Comparison of ENCODE assay signal across 10 cellular contexts in the genomic region with DNA sequence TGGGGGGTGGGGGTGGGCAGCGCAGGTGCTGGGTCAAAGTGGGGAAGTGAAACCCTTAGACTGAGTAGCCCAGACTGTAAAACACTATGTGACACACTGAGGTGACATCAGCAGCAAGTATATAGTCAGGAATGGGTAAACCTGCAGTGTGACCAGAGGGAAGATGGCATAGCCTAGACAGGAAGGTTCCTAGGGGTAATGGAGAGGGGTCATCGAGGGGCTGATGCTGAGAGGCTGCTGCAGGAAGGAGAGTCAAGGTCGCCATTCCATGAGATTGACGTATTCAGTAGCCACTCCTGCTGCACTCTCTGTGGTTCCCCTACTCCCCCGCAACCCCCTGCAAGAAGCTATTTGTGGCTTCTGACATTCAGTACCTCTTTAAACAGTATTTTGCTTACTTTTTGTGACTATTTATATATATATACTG.
DNase-seq lines count a peak whose midpoint lies in the region; ATAC-seq and TF ChIP-seq lines count a peak whose summit lies in the region.
"Had no signal": no experiment of that assay in that cellular context is flagged by ENCODE, and none has a peak within 500 bp of the region (broad histone marks: within the 10 kb centered on the region; RNA-seq: fewer than 3 reads in every experiment).

No MANE protein-coding gene starts in this region.

- no peak overlapping the region for H3K27ac Mint-ChIP-seq in stimulated activated naive B cell treated with anti-CD40 and anti-IgM and Interleukin-4, amounts not matched to agents 10 μg/mL and 1 μg/mL and 100 μg/mL, for 72 hours
- no peak overlapping the region; a peak in 1 of 7 replicates for H3K27ac Mint-ChIP-seq in H9

- no peaks in the 10 kb centered on the region for H3K4me1 Mint-ChIP-seq in stimulated activated naive B cell treated with anti-CD40 and anti-IgM and Interleukin-4, amounts not matched to agents 10 μg/mL and 1 μg/mL and 100 μg/mL, for 72 hours
- H3K4me1 Mint-ChIP-seq in H9: peaks cover 0 to 2% of the 10 kb centered on the region in 2 experiments; a peak in 2 of 4 replicates

- H3K4me1 ChIP-seq in H9 (ENCODE audit: insufficient read depth, low read length): no peaks in the 10 kb centered on the region; the same call in 1 of the 2 replicates
- H3K4me1 ChIP-seq: transverse colon had no signal

- no peak overlapping the region for H2BK5ac ChIP-seq in H9 (ENCODE audit: insufficient read length, low read length)

- H3K9ac ChIP-seq in H9 (ENCODE audit: extremely low read depth, insufficient read length, low read length): no peak overlapping the region

- no peak for TF ChIP-seq CTCF in H9 (conservative IDR thresholded peaks at IDR 0.05)

- no peak overlapping the region for H3K18ac ChIP-seq in H9 (ENCODE audit: insufficient read length, low read depth, low read length)

- H3K4ac ChIP-seq in H9 (ENCODE audit: low read depth, low read length): no peak overlapping the region

- no peak overlapping the region for H3K4me3 Mint-ChIP-seq in stimulated activated naive B cell treated with anti-CD40 and anti-IgM and Interleukin-4, amounts not matched to agents 10 μg/mL and 1 μg/mL and 100 μg/mL, for 72 hours
- no peak overlapping the region for H3K4me3 Mint-ChIP-seq in H9

- H3K27me3 Mint-ChIP-seq in stimulated activated naive B cell treated with anti-CD40 and anti-IgM and Interleukin-4, amounts not matched to agents 10 μg/mL and 1 μg/mL and 100 μg/mL, for 72 hours: no peaks in the 10 kb centered on the region
- H3K27me3 Mint-ChIP-seq in H9 (ENCODE audit: low read depth): no peaks in the 10 kb centered on the region

- no peaks in the 10 kb centered on the region for H4K20me1 ChIP-seq in H9 (ENCODE audit: control insufficient read depth, insufficient read depth, insufficient read length)

- no peak for DNase-seq in stimulated activated naive B cell treated with anti-CD40 and anti-IgM and Interleukin-4, amounts not matched to agents 10 μg/mL and 1 μg/mL and 100 μg/mL, for 72 hours
- DNase-seq in A172 (ENCODE audit: low spot score) (no peak), H9 (no peak), SHP77 treated with DMSO at 0.1 percent for 48 hours (lab: John Stamatoyannopoulos, UW) (no peak)
- DNase-seq: NCI-H1417 treated with DMSO at 0.1 percent for 48 hours, transverse colon had no signal

- no peaks in the 10 kb centered on the region for H3K36me3 Mint-ChIP-seq in stimulated activated naive B cell treated with anti-CD40 and anti-IgM and Interleukin-4, amounts not matched to agents 10 μg/mL and 1 μg/mL and 100 μg/mL, for 72 hours
- H3K36me3 Mint-ChIP-seq in H9 (ENCODE audit: insufficient read depth in 1 of 3, low read depth in 3 of 3): no peaks in the 10 kb centered on the region

- no peaks in the 10 kb centered on the region for H3K9me3 ChIP-seq in H9 (ENCODE audit: control insufficient read depth, low read depth, low read length)
- H3K9me3 ChIP-seq: transverse colon had no signal

- H2AFZ ChIP-seq in H9 (ENCODE audit: low read length): no peak overlapping the region

- no peak overlapping the region for H3K23ac ChIP-seq in H9 (ENCODE audit: insufficient read length, low read depth, low read length)

- no peaks in the 10 kb centered on the region for H3K9me3 Mint-ChIP-seq in stimulated activated naive B cell treated with anti-CD40 and anti-IgM and Interleukin-4, amounts not matched to agents 10 μg/mL and 1 μg/mL and 100 μg/mL, for 72 hours
- no peaks in the 10 kb centered on the region for H3K9me3 Mint-ChIP-seq in H9

- no peak overlapping the region for H2BK120ac ChIP-seq in H9 (ENCODE audit: low read depth, low read length, poor library complexity, severe bottlenecking)

- no peak overlapping the region for H3T11ph ChIP-seq in H9 (ENCODE audit: low read length)

- H3K79me2 ChIP-seq in H9 (ENCODE audit: insufficient read depth, low read length): no peaks in the 10 kb centered on the region

- H3K4me2 ChIP-seq in H9 (ENCODE audit: insufficient read depth, insufficient read length, low read length): no peak overlapping the region

- H3K23me2 ChIP-seq in H9 (ENCODE audit: insufficient read length, low read depth, low read length, poor library complexity, severe bottlenecking): no peaks in the 10 kb centered on the region

- H2BK15ac ChIP-seq in H9 (ENCODE audit: low read depth, low read length): no peak overlapping the region

- H3K27me3 ChIP-seq in H9 (ENCODE audit: insufficient read depth, low read length): no peaks in the 10 kb centered on the region
- H3K27me3 ChIP-seq: transverse colon had no signal

- peak; percentile 97 for ATAC-seq in GM19025 (IDR thresholded peaks at IDR 0.05; ENCODE audit: low read depth, unreplicated experiment)
- peak; percentile 94 for ATAC-seq in GM21786 (IDR thresholded peaks at IDR 0.05; ENCODE audit: unreplicated experiment)
- ATAC-seq in HG03175 (IDR thresholded peaks at IDR 0.05; ENCODE audit: unreplicated experiment): peak; percentile 97
- ATAC-seq in stimulated activated naive B cell treated with anti-CD40 and anti-IgM and Interleukin-4, amounts not matched to agents 10 μg/mL and 1 μg/mL and 100 μg/mL, for 72 hours (replicated peaks): peak; percentile 21 to 36
- ATAC-seq: sciatic nerve had no signal

- H4K91ac ChIP-seq in H9 (ENCODE audit: insufficient read length, low read depth, low read length): no peak overlapping the region

- no peak overlapping the region for H4K8ac ChIP-seq in H9 (replicated peaks; ENCODE audit: insufficient read length, low read depth, low read length)

- no peak overlapping the region for H2BK20ac ChIP-seq in H9 (ENCODE audit: low read depth, low read length, poor library complexity, severe bottlenecking)

- H3K56ac ChIP-seq in H9 (ENCODE audit: insufficient read length, low read depth, low read length): no peak overlapping the region

- no peak overlapping the region for H2AK5ac ChIP-seq in H9 (ENCODE audit: insufficient read length, low read length)

- H3K14ac ChIP-seq in H9 (ENCODE audit: insufficient read depth, low read length): no peak overlapping the region

- H2BK12ac ChIP-seq in H9 (ENCODE audit: insufficient read length, low read depth, low read length): no peak overlapping the region

- no peak overlapping the region for H3K27ac ChIP-seq in H9 (ENCODE audit: insufficient read length, low read depth, low read length)
- H3K27ac ChIP-seq: transverse colon had no signal

- no peak overlapping the region for H4K5ac ChIP-seq in H9 (ENCODE audit: insufficient read length, low read depth, low read length)

- no peaks in the 10 kb centered on the region for H3K79me1 ChIP-seq in H9 (ENCODE audit: insufficient read depth, low read depth, low read length, poor library complexity, severe bottlenecking)

- WGBS in H9 (ENCODE audit: extremely low coverage, insufficient read length, low lambda C conversion rate): no CpG with 5 or more reads among the region's 5 CpGs

Comparison
In these comparisons a context has a peak if more than half of its experiments do, and no peak if none do; other contexts are left out.
1. ATAC-seq: peak in every context shown above with its lines; median percentile 97 in GM19025; 97 in HG03175; 94 in GM21786; 28 in stimulated activated naive B cell treated with anti-CD40 and anti-IgM and Interleukin-4, amounts not matched to agents 10 μg/mL and 1 μg/mL and 100 μg/mL, for 72 hours.